ENCODE assay signal across 16 cellular contexts in the genomic region with DNA sequence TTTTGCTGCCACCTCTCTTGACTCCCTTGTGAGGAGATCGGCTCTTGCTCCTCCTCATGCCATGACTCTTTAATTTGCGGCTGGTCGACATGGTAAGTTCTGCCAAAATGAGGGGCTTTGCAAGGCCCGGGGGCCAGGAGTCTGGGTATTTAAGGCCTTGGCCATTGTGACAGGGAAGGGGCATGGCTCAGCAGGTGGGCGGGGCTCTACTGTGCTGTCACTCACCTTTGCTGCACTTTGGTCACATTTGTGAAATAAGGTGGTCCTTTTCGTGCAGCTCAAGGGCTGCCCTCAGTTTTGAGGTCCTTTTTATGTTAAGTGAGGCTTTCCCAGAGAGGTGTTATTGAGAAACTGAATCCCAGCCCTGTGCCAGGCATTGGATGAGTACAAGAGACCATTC. TPM values are rescaled to one million over a fixed set of nuclear protein-coding genes. Genes with fewer than 3 reads are reported as not detected.
DNase-seq lines count a peak whose midpoint lies in the region; ATAC-seq lines count a peak whose summit lies in the region.
"Had no signal": no experiment of that assay in that cellular context is flagged by ENCODE, and none has a peak within 500 bp of the region (broad histone marks: within the 10 kb centered on the region; RNA-seq: fewer than 3 reads in every experiment).

A gene with protein sequence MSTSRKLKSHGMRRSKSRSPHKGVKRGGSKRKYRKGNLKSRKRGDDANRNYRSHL (minus strand): TSS at position 121 of the 400 bp plus-strand sequence. CDS start 30 bp downstream, at position 91.

- H3K4me3 ChIP-seq in H7 (ENCODE audit: insufficient read depth, low read depth, low read length) = no peak within 1 kb of the TSS
- H3K4me3 ChIP-seq: BLaER1 treated with 17β-estradiol and CSF1 and Interleukin-3, amounts not matched to agents 10 nM and 100 nM; Peyer's patch; SJSA1 had no signal

- H3K4me3 Mint-ChIP-seq in stimulated activated naive CD8-positive, alpha-beta T cell treated with anti-CD3 and anti-CD28 coated beads, Interleukin-15, Interleukin-2, amounts not matched to agents 100 ng/mL and 50 ng/mL, for 24 hours = no peak within 1 kb of the TSS
- no peak within 1 kb of the TSS for H3K4me3 Mint-ChIP-seq in activated naive CD8-positive, alpha-beta T cell
- peak within 1 kb of the TSS; percentile 54 for H3K4me3 Mint-ChIP-seq in natural killer cell treated with Interleukin-12 subunit alpha and Interleukin-12 subunit beta and Interleukin-15 and Interleukin-18, amount 100 ng/mL, for 72 hours
- no peak within 1 kb of the TSS for H3K4me3 Mint-ChIP-seq in effector memory CD8-positive, alpha-beta T cell
- H3K4me3 Mint-ChIP-seq: CD8-positive, alpha-beta memory T cell; H9 had no signal

- peak within 1 kb of the TSS; percentile 80 for H3K27ac Mint-ChIP-seq in stimulated activated naive CD8-positive, alpha-beta T cell treated with anti-CD3 and anti-CD28 coated beads, Interleukin-15, Interleukin-2, amounts not matched to agents 100 ng/mL and 50 ng/mL, for 24 hours
- H3K27ac Mint-ChIP-seq in activated naive CD8-positive, alpha-beta T cell = peak within 1 kb of the TSS; percentile 56
- H3K27ac Mint-ChIP-seq in natural killer cell treated with Interleukin-12 subunit alpha and Interleukin-12 subunit beta and Interleukin-15 and Interleukin-18, amount 100 ng/mL, for 72 hours = peak within 1 kb of the TSS; percentile 64 to 79
- H3K27ac Mint-ChIP-seq in effector memory CD8-positive, alpha-beta T cell = no peak within 1 kb of the TSS
- H3K27ac Mint-ChIP-seq: H9 had no signal

- no peak for ATAC-seq in stimulated activated naive CD8-positive, alpha-beta T cell treated with anti-CD3 and anti-CD28 coated beads, Interleukin-15, Interleukin-2, amounts not matched to agents 100 U/mL and 50 U/mL, for 24 hours
- no peak for ATAC-seq in natural killer cell treated with Interleukin-12 subunit alpha and Interleukin-12 subunit beta and Interleukin-15 and Interleukin-18, amount 100 ng/mL, for 72 hours
- ATAC-seq in effector memory CD8-positive, alpha-beta T cell (replicated peaks) = no peak

- no peaks in the 10 kb centered on the region for H3K27me3 ChIP-seq in H7 (ENCODE audit: control insufficient read depth, insufficient read depth, low read length)
- H3K27me3 ChIP-seq: BLaER1 treated with 17β-estradiol and CSF1 and Interleukin-3, amounts not matched to agents 10 nM and 100 nM; Peyer's patch; SJSA1 had no signal

- H3K36me3 ChIP-seq in H7 (replicated peaks; ENCODE audit: control insufficient read depth, insufficient read depth, low read length) = no peaks in the 10 kb centered on the region
- H3K36me3 ChIP-seq: BLaER1 treated with 17β-estradiol and CSF1 and Interleukin-3, amounts not matched to agents 10 nM and 100 nM; Peyer's patch; SJSA1 had no signal

- H3K27me3 Mint-ChIP-seq in stimulated activated naive CD8-positive, alpha-beta T cell treated with anti-CD3 and anti-CD28 coated beads, Interleukin-15, Interleukin-2, amounts not matched to agents 100 ng/mL and 50 ng/mL, for 24 hours = peaks cover 3% of the 10 kb centered on the region
- no peaks in the 10 kb centered on the region for H3K27me3 Mint-ChIP-seq in activated naive CD8-positive, alpha-beta T cell
- H3K27me3 Mint-ChIP-seq in natural killer cell treated with Interleukin-12 subunit alpha and Interleukin-12 subunit beta and Interleukin-15 and Interleukin-18, amount 100 ng/mL, for 72 hours = no peaks in the 10 kb centered on the region
- peaks cover 0 to 7% of the 10 kb centered on the region in 2 donors for H3K27me3 Mint-ChIP-seq in effector memory CD8-positive, alpha-beta T cell

- H3K9me3 Mint-ChIP-seq in stimulated activated naive CD8-positive, alpha-beta T cell treated with anti-CD3 and anti-CD28 coated beads, Interleukin-15, Interleukin-2, amounts not matched to agents 100 ng/mL and 50 ng/mL, for 24 hours = no peaks in the 10 kb centered on the region
- no peaks in the 10 kb centered on the region for H3K9me3 Mint-ChIP-seq in activated naive CD8-positive, alpha-beta T cell (ENCODE audit: low read depth)
- H3K9me3 Mint-ChIP-seq in natural killer cell treated with Interleukin-12 subunit alpha and Interleukin-12 subunit beta and Interleukin-15 and Interleukin-18, amount 100 ng/mL, for 72 hours = no peaks in the 10 kb centered on the region
- H3K9me3 Mint-ChIP-seq in effector memory CD8-positive, alpha-beta T cell = no peaks in the 10 kb centered on the region
- H3K9me3 Mint-ChIP-seq: CD8-positive, alpha-beta memory T cell; H9 had no signal

- DNase-seq in stimulated activated naive CD8-positive, alpha-beta T cell treated with anti-CD3 and anti-CD28 coated beads, Interleukin-15, Interleukin-2, amounts not matched to agents 100 U/mL and 50 U/mL, for 24 hours = no peak
- DNase-seq in natural killer cell treated with Interleukin-12 subunit alpha and Interleukin-12 subunit beta and Interleukin-15 and Interleukin-18, amount 100 ng/mL, for 72 hours (ENCODE audit: low spot score) = no peak
- DNase-seq in H7 = no peak
- no peak for DNase-seq in HT-29 (ENCODE audit: low spot score)
- DNase-seq in effector memory CD8-positive, alpha-beta T cell = no peak
- DNase-seq: CD8-positive, alpha-beta memory T cell; H9; MM.1S; NCI-H2171 treated with DMSO at 0.1 percent for 48 hours; NK-92 treated with Interleukin-12 subunit alpha and Interleukin-12 subunit beta, amount 100 ng/mL, for 24 hours; Peyer's patch had no signal

- no peaks in the 10 kb centered on the region for H3K36me3 Mint-ChIP-seq in stimulated activated naive CD8-positive, alpha-beta T cell treated with anti-CD3 and anti-CD28 coated beads, Interleukin-15, Interleukin-2, amounts not matched to agents 100 ng/mL and 50 ng/mL, for 24 hours (ENCODE audit: low read depth)
- no peaks in the 10 kb centered on the region for H3K36me3 Mint-ChIP-seq in activated naive CD8-positive, alpha-beta T cell
- no peaks in the 10 kb centered on the region for H3K36me3 Mint-ChIP-seq in natural killer cell treated with Interleukin-12 subunit alpha and Interleukin-12 subunit beta and Interleukin-15 and Interleukin-18, amount 100 ng/mL, for 72 hours
- no peaks in the 10 kb centered on the region for H3K36me3 Mint-ChIP-seq in effector memory CD8-positive, alpha-beta T cell (ENCODE audit: insufficient read depth)
- H3K36me3 Mint-ChIP-seq: CD8-positive, alpha-beta memory T cell had no signal

- H3K4me1 Mint-ChIP-seq in stimulated activated naive CD8-positive, alpha-beta T cell treated with anti-CD3 and anti-CD28 coated beads, Interleukin-15, Interleukin-2, amounts not matched to agents 100 ng/mL and 50 ng/mL, for 24 hours (ENCODE audit: low read depth) = peaks cover 32% of the 10 kb centered on the region
- H3K4me1 Mint-ChIP-seq in activated naive CD8-positive, alpha-beta T cell (ENCODE audit: low read depth) = peaks cover 16% of the 10 kb centered on the region
- peaks cover 28 to 31% of the 10 kb centered on the region in 2 donors for H3K4me1 Mint-ChIP-seq in natural killer cell treated with Interleukin-12 subunit alpha and Interleukin-12 subunit beta and Interleukin-15 and Interleukin-18, amount 100 ng/mL, for 72 hours (ENCODE audit: low read depth in 2 of 2)
- no peaks in the 10 kb centered on the region for H3K4me1 Mint-ChIP-seq in effector memory CD8-positive, alpha-beta T cell (ENCODE audit: low read depth in 2 of 2)

RNA-seq across cellular contexts. Expression of the gene that starts here (rescaled TPM):
- total RNA-seq in natural killer cell treated with Interleukin-12 subunit alpha and Interleukin-12 subunit beta and Interleukin-15 and Interleukin-18, amount 100 ng/mL, for 72 hours = not detected
- not detected in 2 replicates for total RNA-seq in H7 (2014; rRNA removed; shearing (Covaris generic))
- total RNA-seq in HT-29 (2014; rRNA removed; shearing (Covaris generic)) = not detected in 2 replicates
- total RNA-seq: CD8-positive, alpha-beta memory T cell; H9; LHCN-M2; Peyer's patch; SJSA1 had no signal

Comparison
In these comparisons a context has a peak if more than half of its experiments do, and no peak if none do; other contexts are left out.
1. H3K27ac Mint-ChIP-seq: peak in stimulated activated naive CD8-positive, alpha-beta T cell treated with anti-CD3 and anti-CD28 coated beads, Interleukin-15, Interleukin-2, amounts not matched to agents 100 ng/mL and 50 ng/mL, for 24 hours (single experiment), activated naive CD8-positive, alpha-beta T cell (single experiment) and natural killer cell treated with Interleukin-12 subunit alpha and Interleukin-12 subunit beta and Interleukin-15 and Interleukin-18, amount 100 ng/mL, for 72 hours (2 of 2); none in effector memory CD8-positive, alpha-beta T cell (0 of 2).